ENCODE assay signal across 12 cellular contexts in the genomic region with DNA sequence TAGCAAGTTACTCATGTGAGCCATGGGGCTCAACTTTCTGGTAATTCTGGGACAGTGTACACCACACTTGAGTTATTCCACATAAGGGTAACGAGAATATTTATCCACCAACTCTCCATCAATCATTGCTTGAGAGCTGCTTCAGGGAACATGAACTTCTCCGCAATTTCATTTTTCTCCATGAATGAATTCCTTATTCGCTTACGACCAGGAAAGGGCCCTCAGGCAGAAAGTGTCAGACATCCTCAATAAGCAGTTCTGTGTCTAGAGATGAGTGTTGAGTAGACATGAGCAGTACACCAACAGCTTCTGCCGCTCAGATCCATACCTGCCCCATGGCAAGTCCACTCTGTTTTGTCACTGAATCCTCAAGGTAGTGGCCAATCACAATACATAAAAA. TPM values are rescaled to one million over a fixed set of nuclear protein-coding genes. Genes with fewer than 3 reads are reported as not detected.
"Had no signal": no experiment of that assay in that cellular context is flagged by ENCODE, and none has a peak within 500 bp of the region (broad histone marks: within the 10 kb centered on the region; RNA-seq: fewer than 3 reads in every experiment).

No MANE protein-coding gene starts in this region.

- H3K27ac ChIP-seq: GM23248 had no signal

- H3K9me3 ChIP-seq: HAP-1 had no signal

- H3K36me3 ChIP-seq: HAP-1 had no signal

- H3K4me3 Mint-ChIP-seq: HFFc6 had no signal

- H3K4me3 ChIP-seq: GM23248, HAP-1, K562 had no signal

- H3K9ac ChIP-seq: GM23248 had no signal

- ATAC-seq: HCT116, K562 had no signal

- DNase-seq: GM23248, GOT3, H7, HFFc6, IMR-90, KG1 had no signal

- H2AFZ ChIP-seq: GM23248 had no signal

- H3K27ac Mint-ChIP-seq: HFFc6 had no signal

- FAIRE-seq: HTR-8/SVneo, K562 had no signal

- H3K9me3 Mint-ChIP-seq: HFFc6 had no signal

- H3K4me1 ChIP-seq: HAP-1 had no signal

RNA-seq across cellular contexts. Expression of a gene that starts 24.8 kb away (rescaled TPM):
- total RNA-seq: GM23248, H4, H7, HFFc6, HT-29, IMR-90, K562 had no signal
- polyA plus RNA-seq: GM23248, IMR-90, K562 had no signal

RNA-seq across cellular contexts. Expression of a gene that starts 38.8 kb away (rescaled TPM):
- total RNA-seq: GM23248, H4, H7, HFFc6, HT-29, IMR-90, K562 had no signal
- polyA plus RNA-seq: GM23248, IMR-90, K562 had no signal

RNA-seq across cellular contexts. Expression of a gene that starts 57.6 kb away (rescaled TPM):
- total RNA-seq: GM23248, H4, H7, HFFc6, HT-29, IMR-90, K562 had no signal
- polyA plus RNA-seq: GM23248, IMR-90, K562 had no signal
